ENCODE assay signal across 1 cellular context in the genomic region with DNA sequence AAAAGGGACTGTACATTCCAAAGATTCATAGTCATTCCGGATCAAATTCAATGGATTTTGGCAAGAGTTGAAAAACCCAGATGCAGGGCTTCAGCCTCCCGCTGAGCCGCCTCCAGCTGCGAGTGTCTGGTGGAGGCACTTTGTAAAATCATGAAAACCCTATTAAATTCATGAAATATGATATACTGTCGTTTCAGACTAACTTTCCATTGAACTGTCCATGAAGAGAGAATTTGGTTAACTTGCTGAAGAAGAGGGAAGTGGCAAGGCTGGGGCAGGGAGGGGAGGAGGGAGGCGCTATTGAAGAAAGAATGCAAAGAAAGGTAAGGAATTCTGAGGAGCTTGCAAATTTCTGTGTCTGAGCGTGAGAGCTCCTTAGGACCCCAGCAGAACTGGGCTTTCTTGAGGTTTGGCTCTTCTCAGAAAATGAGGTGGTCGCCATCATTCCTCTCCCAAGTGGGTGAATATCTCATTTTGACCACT.
TF ChIP-seq lines count a peak whose summit lies in the region.

No MANE protein-coding gene starts in this region.

TF ChIP-seq in SK-N-SH, 30 proteins besides CTCF, POLR2A, EP300 and RAD21 (continued from another document):
- TF ChIP-seq, protein P1, sequence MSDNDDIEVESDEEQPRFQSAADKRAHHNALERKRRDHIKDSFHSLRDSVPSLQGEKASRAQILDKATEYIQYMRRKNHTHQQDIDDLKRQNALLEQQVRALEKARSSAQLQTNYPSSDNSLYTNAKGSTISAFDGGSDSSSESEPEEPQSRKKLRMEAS (IDR thresholded peaks at IDR 0.05; ENCODE audit: low read depth): 0 out of 2 replicates have a peak, but pooled peaks have one; percentile 14
- peak; percentile 66; the same call in 1 of the 2 replicates for TF ChIP-seq FOSL2 (IDR thresholded peaks at IDR 0.05; ENCODE audit: borderline replicate concordance, low read depth)
- no peak for TF ChIP-seq NRF1 (IDR thresholded peaks at IDR 0.05; ENCODE audit: low read depth, low read length)
- peak; percentile 97 for TF ChIP-seq TCF12 (IDR thresholded peaks at IDR 0.05)
- no peak for TF ChIP-seq MEF2A (IDR thresholded peaks at IDR 0.05; ENCODE audit: borderline replicate concordance, low read depth)
- TF ChIP-seq MXI1 (IDR thresholded peaks at IDR 0.05; ENCODE audit: low read depth, low read length): no peak
- peak; percentile 73 for TF ChIP-seq JUND (IDR thresholded peaks at IDR 0.05)
- TF ChIP-seq SMC3 (IDR thresholded peaks at IDR 0.05; ENCODE audit: low read depth, low read length): no peak
- TF ChIP-seq, protein P2, sequence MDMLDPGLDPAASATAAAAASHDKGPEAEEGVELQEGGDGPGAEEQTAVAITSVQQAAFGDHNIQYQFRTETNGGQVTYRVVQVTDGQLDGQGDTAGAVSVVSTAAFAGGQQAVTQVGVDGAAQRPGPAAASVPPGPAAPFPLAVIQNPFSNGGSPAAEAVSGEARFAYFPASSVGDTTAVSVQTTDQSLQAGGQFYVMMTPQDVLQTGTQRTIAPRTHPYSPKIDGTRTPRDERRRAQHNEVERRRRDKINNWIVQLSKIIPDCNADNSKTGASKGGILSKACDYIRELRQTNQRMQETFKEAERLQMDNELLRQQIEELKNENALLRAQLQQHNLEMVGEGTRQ (IDR thresholded peaks at IDR 0.05; ENCODE audit: borderline replicate concordance, low read depth, low read length): no peak
- TF ChIP-seq, protein P3, sequence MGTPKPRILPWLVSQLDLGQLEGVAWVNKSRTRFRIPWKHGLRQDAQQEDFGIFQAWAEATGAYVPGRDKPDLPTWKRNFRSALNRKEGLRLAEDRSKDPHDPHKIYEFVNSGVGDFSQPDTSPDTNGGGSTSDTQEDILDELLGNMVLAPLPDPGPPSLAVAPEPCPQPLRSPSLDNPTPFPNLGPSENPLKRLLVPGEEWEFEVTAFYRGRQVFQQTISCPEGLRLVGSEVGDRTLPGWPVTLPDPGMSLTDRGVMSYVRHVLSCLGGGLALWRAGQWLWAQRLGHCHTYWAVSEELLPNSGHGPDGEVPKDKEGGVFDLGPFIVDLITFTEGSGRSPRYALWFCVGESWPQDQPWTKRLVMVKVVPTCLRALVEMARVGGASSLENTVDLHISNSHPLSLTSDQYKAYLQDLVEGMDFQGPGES (IDR thresholded peaks at IDR 0.05; ENCODE audit: low read depth, low read length): no peak
- TF ChIP-seq, protein P4, sequence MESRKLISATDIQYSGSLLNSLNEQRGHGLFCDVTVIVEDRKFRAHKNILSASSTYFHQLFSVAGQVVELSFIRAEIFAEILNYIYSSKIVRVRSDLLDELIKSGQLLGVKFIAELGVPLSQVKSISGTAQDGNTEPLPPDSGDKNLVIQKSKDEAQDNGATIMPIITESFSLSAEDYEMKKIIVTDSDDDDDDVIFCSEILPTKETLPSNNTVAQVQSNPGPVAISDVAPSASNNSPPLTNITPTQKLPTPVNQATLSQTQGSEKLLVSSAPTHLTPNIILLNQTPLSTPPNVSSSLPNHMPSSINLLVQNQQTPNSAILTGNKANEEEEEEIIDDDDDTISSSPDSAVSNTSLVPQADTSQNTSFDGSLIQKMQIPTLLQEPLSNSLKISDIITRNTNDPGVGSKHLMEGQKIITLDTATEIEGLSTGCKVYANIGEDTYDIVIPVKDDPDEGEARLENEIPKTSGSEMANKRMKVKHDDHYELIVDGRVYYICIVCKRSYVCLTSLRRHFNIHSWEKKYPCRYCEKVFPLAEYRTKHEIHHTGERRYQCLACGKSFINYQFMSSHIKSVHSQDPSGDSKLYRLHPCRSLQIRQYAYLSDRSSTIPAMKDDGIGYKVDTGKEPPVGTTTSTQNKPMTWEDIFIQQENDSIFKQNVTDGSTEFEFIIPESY (IDR thresholded peaks at IDR 0.05; ENCODE audit: borderline replicate concordance, low read depth): peak; percentile 43; the same call in 1 of the 2 replicates
- peak; percentile 92 for TF ChIP-seq NFIC (IDR thresholded peaks at IDR 0.05; ENCODE audit: borderline replicate concordance)
- no peak for TF ChIP-seq RCOR1 (IDR thresholded peaks at IDR 0.05; ENCODE audit: low read length)
- peak; percentile 67 for TF ChIP-seq TEAD4 (IDR thresholded peaks at IDR 0.05; ENCODE audit: borderline replicate concordance, insufficient read depth)
- TF ChIP-seq GABPA (IDR thresholded peaks at IDR 0.05; ENCODE audit: low read depth): no peak
- TF ChIP-seq, protein P5, sequence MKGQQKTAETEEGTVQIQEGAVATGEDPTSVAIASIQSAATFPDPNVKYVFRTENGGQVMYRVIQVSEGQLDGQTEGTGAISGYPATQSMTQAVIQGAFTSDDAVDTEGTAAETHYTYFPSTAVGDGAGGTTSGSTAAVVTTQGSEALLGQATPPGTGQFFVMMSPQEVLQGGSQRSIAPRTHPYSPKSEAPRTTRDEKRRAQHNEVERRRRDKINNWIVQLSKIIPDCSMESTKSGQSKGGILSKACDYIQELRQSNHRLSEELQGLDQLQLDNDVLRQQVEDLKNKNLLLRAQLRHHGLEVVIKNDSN (IDR thresholded peaks at IDR 0.05; ENCODE audit: borderline replicate concordance, low read depth): no peak
- no peak for TF ChIP-seq CHD2 (IDR thresholded peaks at IDR 0.05; ENCODE audit: low read length, partially characterized antibody)
- no peak for TF ChIP-seq TAF1 (IDR thresholded peaks at IDR 0.05; ENCODE audit: borderline replicate concordance, low read depth, low read length)
- TF ChIP-seq SIN3A (IDR thresholded peaks at IDR 0.05; ENCODE audit: borderline replicate concordance, low read depth, low read length): peak; percentile 46; the same call in 1 of the 2 replicates
- TF ChIP-seq YY1 (IDR thresholded peaks at IDR 0.05; ENCODE audit: low read depth): no peak
- TF ChIP-seq RFX5 (IDR thresholded peaks at IDR 0.05; ENCODE audit: low read length): no peak
- 0 out of 2 replicates have a peak, but pooled peaks have one; percentile 16 for TF ChIP-seq ELF1 (IDR thresholded peaks at IDR 0.05)
- TF ChIP-seq, protein P6, sequence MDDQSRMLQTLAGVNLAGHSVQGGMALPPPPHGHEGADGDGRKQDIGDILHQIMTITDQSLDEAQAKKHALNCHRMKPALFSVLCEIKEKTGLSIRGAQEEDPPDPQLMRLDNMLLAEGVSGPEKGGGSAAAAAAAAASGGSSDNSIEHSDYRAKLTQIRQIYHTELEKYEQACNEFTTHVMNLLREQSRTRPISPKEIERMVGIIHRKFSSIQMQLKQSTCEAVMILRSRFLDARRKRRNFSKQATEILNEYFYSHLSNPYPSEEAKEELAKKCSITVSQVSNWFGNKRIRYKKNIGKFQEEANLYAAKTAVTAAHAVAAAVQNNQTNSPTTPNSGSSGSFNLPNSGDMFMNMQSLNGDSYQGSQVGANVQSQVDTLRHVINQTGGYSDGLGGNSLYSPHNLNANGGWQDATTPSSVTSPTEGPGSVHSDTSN (IDR thresholded peaks at IDR 0.05): peak; percentile 91
- no peak for TF ChIP-seq FOXJ3 (CRISPR knock-in tag; IDR thresholded peaks at IDR 0.05)
- peak; percentile 60; the same call in 1 of the 2 replicates for TF ChIP-seq RXRA (IDR thresholded peaks at IDR 0.05; ENCODE audit: borderline replicate concordance, low read depth)
- TF ChIP-seq POLR2AphosphoS5 (IDR thresholded peaks at IDR 0.05; ENCODE audit: low read depth, low read length): no peak; the same call in 1 of the 2 replicates
- no peak for TF ChIP-seq GATA2 (CRISPR knock-in tag; IDR thresholded peaks at IDR 0.05)
- no peak for TF ChIP-seq EZH2phosphoT487 (IDR thresholded peaks at IDR 0.05; ENCODE audit: borderline replicate concordance, low read depth)
- peak; percentile 65; the same call in 1 of the 2 replicates for TF ChIP-seq FOXM1 (IDR thresholded peaks at IDR 0.05; ENCODE audit: low read depth)
